11 cellular contexts compared by ENCODE assay signal in genomic region chr5:43422143-43422542, GRCh38. TPM values are rescaled to one million over a fixed set of nuclear protein-coding genes. Genes with fewer than 3 reads are reported as not detected.
A peak's percentile ranks its signal among the peaks of the same experiment; 100 is the strongest.
DNase-seq lines count a peak whose midpoint lies in the region; ATAC-seq and TF ChIP-seq lines count a peak whose summit lies in the region.
"Had no signal": no experiment of that assay in that cellular context is flagged by ENCODE, and none has a peak within 500 bp of the region (broad histone marks: within the 10 kb centered on the region; RNA-seq: fewer than 3 reads in every experiment).

No MANE protein-coding gene starts in this region.

- H4K20me1 ChIP-seq in mammary epithelial cell (ENCODE audit: insufficient read depth, low read length): no peaks in the 10 kb centered on the region

- H3K4me3 ChIP-seq in mammary epithelial cell (replicated peaks in 1 of 3; ENCODE audit: insufficient read depth in 1 of 3, low read depth in 2 of 3, low read length in 3 of 3): no peak overlapping the region
- H3K4me3 ChIP-seq: heart left ventricle had no signal

- dilution Hi-C loops in mammary epithelial cell (cut with HindIII; ENCODE audit: low sequenced_read_pairs): no loop called here

- H3K9ac ChIP-seq in mammary epithelial cell (ENCODE audit: insufficient read depth, low read length): no peak overlapping the region
- H3K9ac ChIP-seq: parathyroid adenoma had no signal

- TF ChIP-seq CTCF in mammary epithelial cell (conservative IDR thresholded peaks at IDR 0.05 in 1 of 2, IDR thresholded peaks at IDR 0.05 in 1 of 2; ENCODE audit: extremely low read depth in 1 of 2, insufficient read depth in 1 of 2, low read depth in 1 of 2, low read length in 2 of 2): no peak

- no TSS peak for BruUV-seq in mammary epithelial cell (replicated peaks; lab: Mats Ljungman, UMichigan)

- intact Hi-C loops in mammary epithelial cell (cut with micrococcal nuclease): no loop called here

- WGBS in mammary epithelial cell (ENCODE audit: low coverage, missing lambda C conversion rate): 6% methylated on average over 2 of the region's 2 CpGs

- peaks cover 29% of the 10 kb centered on the region for H3K4me1 ChIP-seq in mammary epithelial cell (ENCODE audit: insufficient read depth, low read length)
- H3K4me1 ChIP-seq: heart left ventricle, parathyroid adenoma had no signal

- CTCF ChIA-PET in mammary epithelial cell (lab: Charles Lee; ENCODE audit: low non-redundant PET): no interaction called here

- H3K9me3 ChIP-seq in mammary epithelial cell (replicated peaks; ENCODE audit: insufficient read depth, low read length): peaks cover 3% of the 10 kb centered on the region
- H3K9me3 ChIP-seq: heart left ventricle had no signal

- H3K4me2 ChIP-seq in mammary epithelial cell (ENCODE audit: insufficient read depth, low read depth, low read length): peak overlapping the region; percentile 71

- in situ Hi-C loops in mammary epithelial cell (cut with MboI; ENCODE audit: low sequenced_read_pairs in 2 of 2): no loop called here

- peak; percentile 26 for DNase-seq in AG20443 (ENCODE audit: low spot score)
- DNase-seq in HuH-7 (ENCODE audit: low spot score): peak; percentile 53
- DNase-seq in mammary epithelial cell: peak; percentile 88
- peak; percentile 21 to 74 for DNase-seq in lung microvascular endothelial cell (ENCODE audit: low read depth in 2 of 2)
- no peak for DNase-seq in inferior parietal cortex (ENCODE audit: extremely low spot score)
- no peak for DNase-seq in SHP77 (lab: John Stamatoyannopoulos, UW)
- DNase-seq: activated naive CD8-positive, alpha-beta T cell treated with anti-CD3 and anti-CD28 coated beads for 36 hours; heart left ventricle had no signal

- peak overlapping the region; percentile 53 for H3K27ac ChIP-seq in mammary epithelial cell (ENCODE audit: insufficient read depth, low read depth, low read length)
- H3K27ac ChIP-seq: heart left ventricle, parathyroid adenoma had no signal

- no peaks in the 10 kb centered on the region for H3K36me3 ChIP-seq in mammary epithelial cell (ENCODE audit: insufficient read depth, low read length)
- H3K36me3 ChIP-seq: heart left ventricle had no signal

- no peaks in the 10 kb centered on the region for H3K27me3 ChIP-seq in mammary epithelial cell (ENCODE audit: insufficient read depth, low read length)
- H3K27me3 ChIP-seq: heart left ventricle had no signal

- ATAC-seq in HG03095 (IDR thresholded peaks at IDR 0.05; ENCODE audit: unreplicated experiment) (no peak), GM19455 (IDR thresholded peaks at IDR 0.05; ENCODE audit: unreplicated experiment) (no peak)

- H3K79me2 ChIP-seq in mammary epithelial cell (ENCODE audit: insufficient read depth, low read length): no peaks in the 10 kb centered on the region
- H3K79me2 ChIP-seq: parathyroid adenoma had no signal

- H2AFZ ChIP-seq in mammary epithelial cell (ENCODE audit: low read depth, low read length): no peak overlapping the region
- H2AFZ ChIP-seq: parathyroid adenoma had no signal

RNA-seq across cellular contexts. Expression of gene CCL28, which starts 10.0 kb away (rescaled TPM):
- 10 to 100 TPM in 1 of 2 donors, 1 to 10 TPM in 1; 2.7 to 10.7 TPM for total RNA-seq in mammary epithelial cell
- polyA plus RNA-seq in mammary epithelial cell: 3.7 TPM
- 2.4 TPM for polyA minus RNA-seq in mammary epithelial cell
- 0.65 and 2.6 TPM in 2 replicates for total RNA-seq in lung microvascular endothelial cell

Comparison
In these comparisons a context has a peak if more than half of its experiments do, and no peak if none do; other contexts are left out.
1. DNase-seq: peak in AG20443 (single experiment), HuH-7 (single experiment), mammary epithelial cell (single experiment) and lung microvascular endothelial cell (2 of 2); none in inferior parietal cortex (single experiment) and SHP77 (0 of 2).